ENCODE assay signal across 2 cellular contexts in the genomic region with DNA sequence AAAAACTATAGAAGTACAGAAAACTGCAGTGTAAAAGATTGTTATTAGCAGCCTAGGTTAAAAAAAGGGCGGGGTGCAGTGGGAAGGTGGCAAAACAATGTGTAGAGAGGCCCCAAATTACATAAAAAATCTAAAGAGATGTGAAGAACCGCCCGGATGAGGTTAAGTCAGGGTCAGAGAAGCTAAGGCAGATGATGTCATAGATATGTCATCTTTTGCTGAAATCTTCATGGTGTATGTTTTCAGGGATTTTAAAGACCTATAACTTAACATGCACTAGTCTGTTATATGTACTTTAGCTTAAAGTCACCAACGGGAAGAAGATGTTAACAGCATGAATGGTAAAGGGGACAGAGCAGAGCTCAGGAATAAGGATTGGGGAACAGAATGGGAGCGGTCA.
TF ChIP-seq lines count a peak whose summit lies in the region.

No MANE protein-coding gene starts in this region.

TF ChIP-seq in HepG2, 621 proteins besides CTCF, POLR2A, EP300 and RAD21 (continued from another document):
- TF ChIP-seq MEIS1 (CRISPR knock-in tag; IDR thresholded peaks at IDR 0.05; ENCODE audit: borderline replicate concordance): no peak
- TF ChIP-seq, protein P1, sequence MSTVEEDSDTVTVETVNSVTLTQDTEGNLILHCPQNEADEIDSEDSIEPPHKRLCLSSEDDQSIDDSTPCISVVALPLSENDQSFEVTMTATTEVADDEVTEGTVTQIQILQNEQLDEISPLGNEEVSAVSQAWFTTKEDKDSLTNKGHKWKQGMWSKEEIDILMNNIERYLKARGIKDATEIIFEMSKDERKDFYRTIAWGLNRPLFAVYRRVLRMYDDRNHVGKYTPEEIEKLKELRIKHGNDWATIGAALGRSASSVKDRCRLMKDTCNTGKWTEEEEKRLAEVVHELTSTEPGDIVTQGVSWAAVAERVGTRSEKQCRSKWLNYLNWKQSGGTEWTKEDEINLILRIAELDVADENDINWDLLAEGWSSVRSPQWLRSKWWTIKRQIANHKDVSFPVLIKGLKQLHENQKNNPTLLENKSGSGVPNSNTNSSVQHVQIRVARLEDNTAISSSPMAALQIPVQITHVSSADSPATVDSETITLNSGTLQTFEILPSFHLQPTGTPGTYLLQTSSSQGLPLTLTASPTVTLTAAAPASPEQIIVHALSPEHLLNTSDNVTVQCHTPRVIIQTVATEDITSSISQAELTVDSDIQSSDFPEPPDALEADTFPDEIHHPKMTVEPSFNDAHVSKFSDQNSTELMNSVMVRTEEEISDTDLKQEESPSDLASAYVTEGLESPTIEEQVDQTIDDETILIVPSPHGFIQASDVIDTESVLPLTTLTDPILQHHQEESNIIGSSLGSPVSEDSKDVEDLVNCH (CRISPR knock-in tag; IDR thresholded peaks at IDR 0.05): no peak
- peak; percentile 93 for TF ChIP-seq ATF7 (IDR thresholded peaks at IDR 0.05)
- TF ChIP-seq ATF7 (CRISPR knock-in tag; IDR thresholded peaks at IDR 0.05): no peak
- no peak for TF ChIP-seq ZNF256 (CRISPR knock-in tag; conservative IDR thresholded peaks at IDR 0.05)
- TF ChIP-seq, protein P2, sequence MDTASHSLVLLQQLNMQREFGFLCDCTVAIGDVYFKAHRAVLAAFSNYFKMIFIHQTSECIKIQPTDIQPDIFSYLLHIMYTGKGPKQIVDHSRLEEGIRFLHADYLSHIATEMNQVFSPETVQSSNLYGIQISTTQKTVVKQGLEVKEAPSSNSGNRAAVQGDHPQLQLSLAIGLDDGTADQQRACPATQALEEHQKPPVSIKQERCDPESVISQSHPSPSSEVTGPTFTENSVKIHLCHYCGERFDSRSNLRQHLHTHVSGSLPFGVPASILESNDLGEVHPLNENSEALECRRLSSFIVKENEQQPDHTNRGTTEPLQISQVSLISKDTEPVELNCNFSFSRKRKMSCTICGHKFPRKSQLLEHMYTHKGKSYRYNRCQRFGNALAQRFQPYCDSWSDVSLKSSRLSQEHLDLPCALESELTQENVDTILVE (CRISPR knock-in tag; IDR thresholded peaks at IDR 0.05): no peak
- no peak for TF ChIP-seq ZNF660 (CRISPR knock-in tag; IDR thresholded peaks at IDR 0.05; ENCODE audit: borderline replicate concordance, low read depth)
- TF ChIP-seq ZNF792 (CRISPR knock-in tag; IDR thresholded peaks at IDR 0.05): no peak
- TF ChIP-seq FOSL2 (CRISPR knock-in tag; IDR thresholded peaks at IDR 0.05): no peak
- no peak for TF ChIP-seq NAIF1 (CRISPR knock-in tag; IDR thresholded peaks at IDR 0.05; ENCODE audit: borderline replicate concordance)
- no peak for TF ChIP-seq RBAK (CRISPR knock-in tag; IDR thresholded peaks at IDR 0.05)
- TF ChIP-seq ZNF891 (CRISPR knock-in tag; IDR thresholded peaks at IDR 0.05): no peak
- TF ChIP-seq CREB1 (IDR thresholded peaks at IDR 0.05): peak; percentile 65; the same call in 1 of the 2 replicates
- TF ChIP-seq CREB1 (CRISPR knock-in tag; IDR thresholded peaks at IDR 0.05): no peak
- no peak for TF ChIP-seq ZNF333 (CRISPR knock-in tag; IDR thresholded peaks at IDR 0.05; ENCODE audit: borderline replicate concordance)

TF ChIP-seq in GM23338, 12 proteins besides CTCF, POLR2A, EP300 and RAD21 (continued from another document):
- TF ChIP-seq, protein P3, sequence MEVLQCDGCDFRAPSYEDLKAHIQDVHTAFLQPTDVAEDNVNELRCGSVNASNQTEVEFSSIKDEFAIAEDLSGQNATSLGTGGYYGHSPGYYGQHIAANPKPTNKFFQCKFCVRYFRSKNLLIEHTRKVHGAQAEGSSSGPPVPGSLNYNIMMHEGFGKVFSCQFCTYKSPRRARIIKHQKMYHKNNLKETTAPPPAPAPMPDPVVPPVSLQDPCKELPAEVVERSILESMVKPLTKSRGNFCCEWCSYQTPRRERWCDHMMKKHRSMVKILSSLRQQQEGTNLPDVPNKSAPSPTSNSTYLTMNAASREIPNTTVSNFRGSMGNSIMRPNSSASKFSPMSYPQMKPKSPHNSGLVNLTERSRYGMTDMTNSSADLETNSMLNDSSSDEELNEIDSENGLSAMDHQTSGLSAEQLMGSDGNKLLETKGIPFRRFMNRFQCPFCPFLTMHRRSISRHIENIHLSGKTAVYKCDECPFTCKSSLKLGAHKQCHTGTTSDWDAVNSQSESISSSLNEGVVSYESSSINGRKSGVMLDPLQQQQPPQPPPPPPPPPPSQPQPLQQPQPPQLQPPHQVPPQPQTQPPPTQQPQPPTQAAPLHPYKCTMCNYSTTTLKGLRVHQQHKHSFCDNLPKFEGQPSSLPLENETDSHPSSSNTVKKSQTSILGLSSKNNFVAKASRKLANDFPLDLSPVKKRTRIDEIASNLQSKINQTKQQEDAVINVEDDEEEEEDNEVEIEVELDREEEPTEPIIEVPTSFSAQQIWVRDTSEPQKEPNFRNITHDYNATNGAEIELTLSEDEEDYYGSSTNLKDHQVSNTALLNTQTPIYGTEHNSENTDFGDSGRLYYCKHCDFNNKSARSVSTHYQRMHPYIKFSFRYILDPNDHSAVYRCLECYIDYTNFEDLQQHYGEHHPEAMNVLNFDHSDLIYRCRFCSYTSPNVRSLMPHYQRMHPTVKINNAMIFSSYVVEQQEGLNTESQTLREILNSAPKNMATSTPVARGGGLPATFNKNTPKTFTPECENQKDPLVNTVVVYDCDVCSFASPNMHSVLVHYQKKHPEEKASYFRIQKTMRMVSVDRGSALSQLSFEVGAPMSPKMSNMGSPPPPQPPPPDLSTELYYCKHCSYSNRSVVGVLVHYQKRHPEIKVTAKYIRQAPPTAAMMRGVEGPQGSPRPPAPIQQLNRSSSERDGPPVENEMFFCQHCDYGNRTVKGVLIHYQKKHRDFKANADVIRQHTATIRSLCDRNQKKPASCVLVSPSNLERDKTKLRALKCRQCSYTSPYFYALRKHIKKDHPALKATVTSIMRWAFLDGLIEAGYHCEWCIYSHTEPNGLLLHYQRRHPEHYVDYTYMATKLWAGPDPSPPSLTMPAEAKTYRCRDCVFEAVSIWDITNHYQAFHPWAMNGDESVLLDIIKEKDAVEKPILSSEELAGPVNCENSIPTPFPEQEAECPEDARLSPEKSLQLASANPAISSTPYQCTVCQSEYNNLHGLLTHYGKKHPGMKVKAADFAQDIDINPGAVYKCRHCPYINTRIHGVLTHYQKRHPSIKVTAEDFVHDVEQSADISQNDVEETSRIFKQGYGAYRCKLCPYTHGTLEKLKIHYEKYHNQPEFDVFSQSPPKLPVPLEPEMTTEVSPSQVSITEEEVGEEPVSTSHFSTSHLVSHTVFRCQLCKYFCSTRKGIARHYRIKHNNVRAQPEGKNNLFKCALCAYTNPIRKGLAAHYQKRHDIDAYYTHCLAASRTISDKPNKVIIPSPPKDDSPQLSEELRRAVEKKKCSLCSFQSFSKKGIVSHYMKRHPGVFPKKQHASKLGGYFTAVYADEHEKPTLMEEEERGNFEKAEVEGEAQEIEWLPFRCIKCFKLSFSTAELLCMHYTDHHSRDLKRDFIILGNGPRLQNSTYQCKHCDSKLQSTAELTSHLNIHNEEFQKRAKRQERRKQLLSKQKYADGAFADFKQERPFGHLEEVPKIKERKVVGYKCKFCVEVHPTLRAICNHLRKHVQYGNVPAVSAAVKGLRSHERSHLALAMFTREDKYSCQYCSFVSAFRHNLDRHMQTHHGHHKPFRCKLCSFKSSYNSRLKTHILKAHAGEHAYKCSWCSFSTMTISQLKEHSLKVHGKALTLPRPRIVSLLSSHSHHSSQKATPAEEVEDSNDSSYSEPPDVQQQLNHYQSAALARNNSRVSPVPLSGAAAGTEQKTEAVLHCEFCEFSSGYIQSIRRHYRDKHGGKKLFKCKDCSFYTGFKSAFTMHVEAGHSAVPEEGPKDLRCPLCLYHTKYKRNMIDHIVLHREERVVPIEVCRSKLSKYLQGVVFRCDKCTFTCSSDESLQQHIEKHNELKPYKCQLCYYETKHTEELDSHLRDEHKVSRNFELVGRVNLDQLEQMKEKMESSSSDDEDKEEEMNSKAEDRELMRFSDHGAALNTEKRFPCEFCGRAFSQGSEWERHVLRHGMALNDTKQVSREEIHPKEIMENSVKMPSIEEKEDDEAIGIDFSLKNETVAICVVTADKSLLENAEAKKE (CRISPR knock-in tag; IDR thresholded peaks at IDR 0.05): no peak
- TF ChIP-seq CREB1 (CRISPR knock-in tag; IDR thresholded peaks at IDR 0.05; ENCODE audit: low read depth): no peak
- no peak for TF ChIP-seq ZNF114 (CRISPR knock-in tag; IDR thresholded peaks at IDR 0.05)
- TF ChIP-seq ZNF331 (CRISPR knock-in tag; IDR thresholded peaks at IDR 0.05; ENCODE audit: low read depth): no peak
- TF ChIP-seq EZH2 (IDR thresholded peaks at IDR 0.05; ENCODE audit: low read depth, unreplicated experiment): no peak
